Comparison of ENCODE assay signal across 1 cellular context in genomic region chr4:119302073-119302832, GRCh38.
TF ChIP-seq lines count a peak whose summit lies in the region.

No MANE protein-coding gene starts in this region.

TF ChIP-seq in HepG2, 621 proteins besides CTCF, POLR2A, EP300 and RAD21 (continued from another document and continues in another):
- TF ChIP-seq GMEB1 (CRISPR knock-in tag; IDR thresholded peaks at IDR 0.05; ENCODE audit: borderline replicate concordance) (0 out of 2 replicates have a peak, but pooled peaks have one; percentile 14), ATM (IDR thresholded peaks at IDR 0.05; ENCODE audit: borderline replicate concordance) (no peak), ZNF607 (CRISPR knock-in tag; IDR thresholded peaks at IDR 0.05; ENCODE audit: borderline replicate concordance) (0 out of 2 replicates have a peak, but pooled peaks have one; percentile 48), SNAPC2 (CRISPR knock-in tag; IDR thresholded peaks at IDR 0.05) (0 out of 2 replicates have a peak, but pooled peaks have one; percentile 37), RARA (CRISPR knock-in tag; IDR thresholded peaks at IDR 0.05) (peak; percentile 37; the same call in 1 of the 2 replicates), ZFP36L1 (CRISPR knock-in tag; IDR thresholded peaks at IDR 0.05) (peak; percentile 54; the same call in 1 of the 2 replicates), MEF2D (CRISPR knock-in tag; IDR thresholded peaks at IDR 0.05) (0 out of 2 replicates have a peak, but pooled peaks have one; percentile 31), ZSCAN25 (CRISPR knock-in tag; IDR thresholded peaks at IDR 0.05) (no peak), HDAC1 (CRISPR knock-in tag; IDR thresholded peaks at IDR 0.05) (no peak), IRF2 (CRISPR knock-in tag; IDR thresholded peaks at IDR 0.05) (peak; percentile 19; the same call in 1 of the 2 replicates), ZNF44 (CRISPR knock-in tag; IDR thresholded peaks at IDR 0.05) (no peak), NFE2L2 (IDR thresholded peaks at IDR 0.05; ENCODE audit: low read length) (no peak), HNRNPL (IDR thresholded peaks at IDR 0.05; ENCODE audit: low read depth, low read length) (no peak), ZNF280D (CRISPR knock-in tag; IDR thresholded peaks at IDR 0.05) (0 out of 2 replicates have a peak, but pooled peaks have one; percentile 27), ZFP37 (CRISPR knock-in tag; IDR thresholded peaks at IDR 0.05; ENCODE audit: borderline replicate concordance) (0 out of 2 replicates have a peak, but pooled peaks have one; percentile 50), ZNF383 (CRISPR knock-in tag; IDR thresholded peaks at IDR 0.05; ENCODE audit: borderline replicate concordance) (no peak), ZBED4 (CRISPR knock-in tag; IDR thresholded peaks at IDR 0.05; ENCODE audit: borderline replicate concordance) (no peak), FOXA3 (CRISPR knock-in tag; IDR thresholded peaks at IDR 0.05) (peak; percentile 59), BHLHE40 (IDR thresholded peaks at IDR 0.05; ENCODE audit: low read length) (no peak), ZNF124 (CRISPR knock-in tag; IDR thresholded peaks at IDR 0.05) (no peak), SMC3 (IDR thresholded peaks at IDR 0.05; ENCODE audit: low read length) (no peak), ISX (CRISPR knock-in tag; conservative IDR thresholded peaks at IDR 0.05) (no peak), JUND (CRISPR knock-in tag; IDR thresholded peaks at IDR 0.05) (no peak), ZIK1 (CRISPR knock-in tag; IDR thresholded peaks at IDR 0.05; ENCODE audit: borderline replicate concordance, low read depth) (no peak), SAP130 (CRISPR knock-in tag; IDR thresholded peaks at IDR 0.05; ENCODE audit: low read depth) (peak; percentile 48; the same call in 1 of the 2 replicates), ELF3 (CRISPR knock-in tag; IDR thresholded peaks at IDR 0.05) (peak; percentile 47; the same call in 1 of the 2 replicates), ZNF510 (CRISPR knock-in tag; IDR thresholded peaks at IDR 0.05; ENCODE audit: low read depth) (no peak), NFKBIZ (CRISPR knock-in tag; IDR thresholded peaks at IDR 0.05) (no peak), SUZ12 (IDR thresholded peaks at IDR 0.05; ENCODE audit: low read depth, low read length) (no peak), ERF (CRISPR knock-in tag; IDR thresholded peaks at IDR 0.05) (peak; percentile 68), ZGPAT (CRISPR knock-in tag; IDR thresholded peaks at IDR 0.05) (0 out of 2 replicates have a peak, but pooled peaks have one; percentile 24), TFDP2 (CRISPR knock-in tag; IDR thresholded peaks at IDR 0.05) (peak; percentile 43), ZNF24 (IDR thresholded peaks at IDR 0.05) (no peak), ZNF792 (CRISPR knock-in tag; IDR thresholded peaks at IDR 0.05) (0 out of 2 replicates have a peak, but pooled peaks have one; percentile 47), ZBTB26 (CRISPR knock-in tag; IDR thresholded peaks at IDR 0.05; ENCODE audit: borderline replicate concordance) (peak; percentile 59; the same call in 1 of the 2 replicates), ZSCAN9 (CRISPR knock-in tag; IDR thresholded peaks at IDR 0.05; ENCODE audit: borderline replicate concordance) (0 out of 2 replicates have a peak, but pooled peaks have one; percentile 46)
- TF ChIP-seq, protein P1, sequence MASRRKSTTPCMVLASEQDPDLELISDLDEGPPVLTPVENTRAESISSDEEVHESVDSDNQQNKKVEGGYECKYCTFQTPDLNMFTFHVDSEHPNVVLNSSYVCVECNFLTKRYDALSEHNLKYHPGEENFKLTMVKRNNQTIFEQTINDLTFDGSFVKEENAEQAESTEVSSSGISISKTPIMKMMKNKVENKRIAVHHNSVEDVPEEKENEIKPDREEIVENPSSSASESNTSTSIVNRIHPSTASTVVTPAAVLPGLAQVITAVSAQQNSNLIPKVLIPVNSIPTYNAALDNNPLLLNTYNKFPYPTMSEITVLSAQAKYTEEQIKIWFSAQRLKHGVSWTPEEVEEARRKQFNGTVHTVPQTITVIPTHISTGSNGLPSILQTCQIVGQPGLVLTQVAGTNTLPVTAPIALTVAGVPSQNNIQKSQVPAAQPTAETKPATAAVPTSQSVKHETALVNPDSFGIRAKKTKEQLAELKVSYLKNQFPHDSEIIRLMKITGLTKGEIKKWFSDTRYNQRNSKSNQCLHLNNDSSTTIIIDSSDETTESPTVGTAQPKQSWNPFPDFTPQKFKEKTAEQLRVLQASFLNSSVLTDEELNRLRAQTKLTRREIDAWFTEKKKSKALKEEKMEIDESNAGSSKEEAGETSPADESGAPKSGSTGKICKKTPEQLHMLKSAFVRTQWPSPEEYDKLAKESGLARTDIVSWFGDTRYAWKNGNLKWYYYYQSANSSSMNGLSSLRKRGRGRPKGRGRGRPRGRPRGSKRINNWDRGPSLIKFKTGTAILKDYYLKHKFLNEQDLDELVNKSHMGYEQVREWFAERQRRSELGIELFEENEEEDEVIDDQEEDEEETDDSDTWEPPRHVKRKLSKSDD (CRISPR knock-in tag; IDR thresholded peaks at IDR 0.05; ENCODE audit: low read depth) = no peak
- TF ChIP-seq, protein P2, sequence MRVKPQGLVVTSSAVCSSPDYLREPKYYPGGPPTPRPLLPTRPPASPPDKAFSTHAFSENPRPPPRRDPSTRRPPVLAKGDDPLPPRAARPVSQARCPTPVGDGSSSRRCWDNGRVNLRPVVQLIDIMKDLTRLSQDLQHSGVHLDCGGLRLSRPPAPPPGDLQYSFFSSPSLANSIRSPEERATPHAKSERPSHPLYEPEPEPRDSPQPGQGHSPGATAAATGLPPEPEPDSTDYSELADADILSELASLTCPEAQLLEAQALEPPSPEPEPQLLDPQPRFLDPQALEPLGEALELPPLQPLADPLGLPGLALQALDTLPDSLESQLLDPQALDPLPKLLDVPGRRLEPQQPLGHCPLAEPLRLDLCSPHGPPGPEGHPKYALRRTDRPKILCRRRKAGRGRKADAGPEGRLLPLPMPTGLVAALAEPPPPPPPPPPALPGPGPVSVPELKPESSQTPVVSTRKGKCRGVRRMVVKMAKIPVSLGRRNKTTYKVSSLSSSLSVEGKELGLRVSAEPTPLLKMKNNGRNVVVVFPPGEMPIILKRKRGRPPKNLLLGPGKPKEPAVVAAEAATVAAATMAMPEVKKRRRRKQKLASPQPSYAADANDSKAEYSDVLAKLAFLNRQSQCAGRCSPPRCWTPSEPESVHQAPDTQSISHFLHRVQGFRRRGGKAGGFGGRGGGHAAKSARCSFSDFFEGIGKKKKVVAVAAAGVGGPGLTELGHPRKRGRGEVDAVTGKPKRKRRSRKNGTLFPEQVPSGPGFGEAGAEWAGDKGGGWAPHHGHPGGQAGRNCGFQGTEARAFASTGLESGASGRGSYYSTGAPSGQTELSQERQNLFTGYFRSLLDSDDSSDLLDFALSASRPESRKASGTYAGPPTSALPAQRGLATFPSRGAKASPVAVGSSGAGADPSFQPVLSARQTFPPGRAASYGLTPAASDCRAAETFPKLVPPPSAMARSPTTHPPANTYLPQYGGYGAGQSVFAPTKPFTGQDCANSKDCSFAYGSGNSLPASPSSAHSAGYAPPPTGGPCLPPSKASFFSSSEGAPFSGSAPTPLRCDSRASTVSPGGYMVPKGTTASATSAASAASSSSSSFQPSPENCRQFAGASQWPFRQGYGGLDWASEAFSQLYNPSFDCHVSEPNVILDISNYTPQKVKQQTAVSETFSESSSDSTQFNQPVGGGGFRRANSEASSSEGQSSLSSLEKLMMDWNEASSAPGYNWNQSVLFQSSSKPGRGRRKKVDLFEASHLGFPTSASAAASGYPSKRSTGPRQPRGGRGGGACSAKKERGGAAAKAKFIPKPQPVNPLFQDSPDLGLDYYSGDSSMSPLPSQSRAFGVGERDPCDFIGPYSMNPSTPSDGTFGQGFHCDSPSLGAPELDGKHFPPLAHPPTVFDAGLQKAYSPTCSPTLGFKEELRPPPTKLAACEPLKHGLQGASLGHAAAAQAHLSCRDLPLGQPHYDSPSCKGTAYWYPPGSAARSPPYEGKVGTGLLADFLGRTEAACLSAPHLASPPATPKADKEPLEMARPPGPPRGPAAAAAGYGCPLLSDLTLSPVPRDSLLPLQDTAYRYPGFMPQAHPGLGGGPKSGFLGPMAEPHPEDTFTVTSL (CRISPR knock-in tag; IDR thresholded peaks at IDR 0.05; ENCODE audit: borderline replicate concordance) = peak; percentile 32; the same call in 1 of the 2 replicates
- TF ChIP-seq, protein P3, sequence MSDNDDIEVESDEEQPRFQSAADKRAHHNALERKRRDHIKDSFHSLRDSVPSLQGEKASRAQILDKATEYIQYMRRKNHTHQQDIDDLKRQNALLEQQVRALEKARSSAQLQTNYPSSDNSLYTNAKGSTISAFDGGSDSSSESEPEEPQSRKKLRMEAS (IDR thresholded peaks at IDR 0.05) = peak; percentile 86
